1 cellular context compared by ENCODE assay signal in the genomic region with DNA sequence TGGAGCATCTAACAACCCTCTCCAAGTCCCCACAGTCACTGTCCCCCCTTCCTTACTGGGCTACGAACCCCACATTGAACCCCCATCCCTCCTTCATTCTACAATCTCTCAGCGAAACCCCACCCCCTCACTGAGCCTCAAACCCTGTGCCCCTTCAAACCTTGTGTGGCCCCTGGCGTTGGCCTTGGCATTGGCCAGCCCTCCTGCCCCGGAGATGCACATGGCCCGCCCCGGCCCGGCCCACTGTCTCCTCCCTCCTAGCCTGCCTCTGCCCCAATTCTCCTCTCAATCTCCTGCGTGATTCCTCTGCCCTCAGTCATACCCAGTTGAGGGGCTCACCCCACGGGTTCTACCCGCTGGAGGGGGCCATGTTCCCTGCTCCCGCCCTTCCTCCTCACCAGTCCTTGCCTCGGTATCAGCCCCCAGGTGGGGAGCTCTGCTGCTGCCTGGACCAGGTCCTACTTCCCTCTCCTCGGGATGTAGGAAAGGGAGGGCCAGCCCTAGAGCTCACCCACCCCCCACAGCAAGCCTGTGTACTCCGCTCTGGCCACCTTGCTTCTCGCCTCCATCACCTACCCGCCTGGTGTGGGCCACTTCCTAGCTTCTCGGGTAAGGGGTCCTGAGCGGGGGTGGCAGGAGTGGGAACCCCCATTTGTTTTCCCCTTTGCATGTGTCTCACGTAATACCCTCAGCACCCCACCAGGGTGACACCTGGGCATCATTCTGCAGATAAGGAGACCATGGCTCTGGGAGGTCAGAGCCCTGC.
TF ChIP-seq lines count a peak whose summit lies in the region.

No MANE protein-coding gene starts in this region.

TF ChIP-seq in HEK293, 187 proteins besides CTCF, POLR2A, EP300 and RAD21 (continued from another document):
- TF ChIP-seq, protein P1, sequence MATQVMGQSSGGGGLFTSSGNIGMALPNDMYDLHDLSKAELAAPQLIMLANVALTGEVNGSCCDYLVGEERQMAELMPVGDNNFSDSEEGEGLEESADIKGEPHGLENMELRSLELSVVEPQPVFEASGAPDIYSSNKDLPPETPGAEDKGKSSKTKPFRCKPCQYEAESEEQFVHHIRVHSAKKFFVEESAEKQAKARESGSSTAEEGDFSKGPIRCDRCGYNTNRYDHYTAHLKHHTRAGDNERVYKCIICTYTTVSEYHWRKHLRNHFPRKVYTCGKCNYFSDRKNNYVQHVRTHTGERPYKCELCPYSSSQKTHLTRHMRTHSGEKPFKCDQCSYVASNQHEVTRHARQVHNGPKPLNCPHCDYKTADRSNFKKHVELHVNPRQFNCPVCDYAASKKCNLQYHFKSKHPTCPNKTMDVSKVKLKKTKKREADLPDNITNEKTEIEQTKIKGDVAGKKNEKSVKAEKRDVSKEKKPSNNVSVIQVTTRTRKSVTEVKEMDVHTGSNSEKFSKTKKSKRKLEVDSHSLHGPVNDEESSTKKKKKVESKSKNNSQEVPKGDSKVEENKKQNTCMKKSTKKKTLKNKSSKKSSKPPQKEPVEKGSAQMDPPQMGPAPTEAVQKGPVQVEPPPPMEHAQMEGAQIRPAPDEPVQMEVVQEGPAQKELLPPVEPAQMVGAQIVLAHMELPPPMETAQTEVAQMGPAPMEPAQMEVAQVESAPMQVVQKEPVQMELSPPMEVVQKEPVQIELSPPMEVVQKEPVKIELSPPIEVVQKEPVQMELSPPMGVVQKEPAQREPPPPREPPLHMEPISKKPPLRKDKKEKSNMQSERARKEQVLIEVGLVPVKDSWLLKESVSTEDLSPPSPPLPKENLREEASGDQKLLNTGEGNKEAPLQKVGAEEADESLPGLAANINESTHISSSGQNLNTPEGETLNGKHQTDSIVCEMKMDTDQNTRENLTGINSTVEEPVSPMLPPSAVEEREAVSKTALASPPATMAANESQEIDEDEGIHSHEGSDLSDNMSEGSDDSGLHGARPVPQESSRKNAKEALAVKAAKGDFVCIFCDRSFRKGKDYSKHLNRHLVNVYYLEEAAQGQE (tag by site-specific recombination; IDR thresholded peaks at IDR 0.05) = no peak
- TF ChIP-seq ZBTB10 (tag by site-specific recombination; IDR thresholded peaks at IDR 0.05) (0 out of 2 replicates have a peak, but pooled peaks have one; percentile 18), ZEB2 (tag by site-specific recombination; IDR thresholded peaks at IDR 0.05) (no peak), GLIS2 (tag by site-specific recombination; IDR thresholded peaks at IDR 0.05) (peak; percentile 47), PRDM10 (tag by site-specific recombination; IDR thresholded peaks at IDR 0.05) (peak; percentile 59)
- TF ChIP-seq, protein P2, sequence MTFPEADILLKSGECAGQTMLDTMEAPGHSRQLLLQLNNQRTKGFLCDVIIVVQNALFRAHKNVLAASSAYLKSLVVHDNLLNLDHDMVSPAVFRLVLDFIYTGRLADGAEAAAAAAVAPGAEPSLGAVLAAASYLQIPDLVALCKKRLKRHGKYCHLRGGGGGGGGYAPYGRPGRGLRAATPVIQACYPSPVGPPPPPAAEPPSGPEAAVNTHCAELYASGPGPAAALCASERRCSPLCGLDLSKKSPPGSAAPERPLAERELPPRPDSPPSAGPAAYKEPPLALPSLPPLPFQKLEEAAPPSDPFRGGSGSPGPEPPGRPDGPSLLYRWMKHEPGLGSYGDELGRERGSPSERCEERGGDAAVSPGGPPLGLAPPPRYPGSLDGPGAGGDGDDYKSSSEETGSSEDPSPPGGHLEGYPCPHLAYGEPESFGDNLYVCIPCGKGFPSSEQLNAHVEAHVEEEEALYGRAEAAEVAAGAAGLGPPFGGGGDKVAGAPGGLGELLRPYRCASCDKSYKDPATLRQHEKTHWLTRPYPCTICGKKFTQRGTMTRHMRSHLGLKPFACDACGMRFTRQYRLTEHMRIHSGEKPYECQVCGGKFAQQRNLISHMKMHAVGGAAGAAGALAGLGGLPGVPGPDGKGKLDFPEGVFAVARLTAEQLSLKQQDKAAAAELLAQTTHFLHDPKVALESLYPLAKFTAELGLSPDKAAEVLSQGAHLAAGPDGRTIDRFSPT (tag by site-specific recombination; IDR thresholded peaks at IDR 0.05) = peak; percentile 46
